Comparison of ENCODE assay signal across 11 cellular contexts in genomic region chr12:124754491-124754890, GRCh38.
DNase-seq lines count a peak whose midpoint lies in the region; ATAC-seq and TF ChIP-seq lines count a peak whose summit lies in the region.
"Had no signal": no experiment of that assay in that cellular context is flagged by ENCODE, and none has a peak within 500 bp of the region (broad histone marks: within the 10 kb centered on the region; RNA-seq: fewer than 3 reads in every experiment).

No MANE protein-coding gene starts in this region.

- H3K4me3 ChIP-seq in MM.1S (ENCODE audit: low read length) (no peak overlapping the region), muscle layer of colon (ENCODE audit: low read depth in 1 of 2, low read length in 2 of 2) (no peak overlapping the region), thoracic aorta (no peak overlapping the region)

- no peaks in the 10 kb centered on the region for H3K9me3 ChIP-seq in MM.1S (replicated peaks; ENCODE audit: insufficient read depth, low read length)
- no peaks in the 10 kb centered on the region for H3K9me3 ChIP-seq in muscle layer of colon (ENCODE audit: low read length)
- no peaks in the 10 kb centered on the region for H3K9me3 ChIP-seq in thoracic aorta

- TF ChIP-seq CTCF in MM.1S (IDR thresholded peaks at IDR 0.05; ENCODE audit: low read length), result no peak
- no peak for TF ChIP-seq CTCF in thoracic aorta (IDR thresholded peaks at IDR 0.05)

- H4K20me1 ChIP-seq in MM.1S (ENCODE audit: insufficient read depth, low read length), result no peaks in the 10 kb centered on the region

- no peaks in the 10 kb centered on the region for H3K27me3 ChIP-seq in MM.1S (replicated peaks; ENCODE audit: insufficient read depth, low read length)
- no peaks in the 10 kb centered on the region for H3K27me3 ChIP-seq in muscle layer of colon (ENCODE audit: control insufficient read depth in 1 of 2, insufficient read depth in 2 of 2, low read length in 2 of 2)
- H3K27me3 ChIP-seq in thoracic aorta (replicated peaks; ENCODE audit: insufficient read depth), result no peaks in the 10 kb centered on the region

- DNase-seq in MM.1S (no peak), cerebellar cortex (ENCODE audit: low spot score) (peak; percentile 53), thoracic aorta (ENCODE audit: low spot score) (no peak), NCI-H128 (lab: John Stamatoyannopoulos, UW; ENCODE audit: unreplicated experiment) (no peak), germinal center (ENCODE audit: low spot score) (no peak), kidney tubule cell (ENCODE audit: low spot score) (no peak)
- DNase-seq: activated CD4-positive, alpha-beta T cell treated with anti-CD3 and anti-CD28 coated beads, Interleukin-2, amount 50 U/mL, for 48 hours; activated effector memory CD4-positive, alpha-beta T cell treated with anti-CD3 and anti-CD28 coated beads, Interleukin-2, amount 50 U/mL, for 16 hours; NCI-H2029 treated with DMSO at 0.1 percent for 48 hours had no signal

- peak overlapping the region; percentile 66; the same call in 1 of the 2 replicates for H3K4me2 ChIP-seq in MM.1S (ENCODE audit: low read depth, low read length)

- H3K9ac ChIP-seq in MM.1S (ENCODE audit: low read length) (no peak overlapping the region), muscle layer of colon (ENCODE audit: low read length) (peak overlapping the region; percentile 9)

- peak overlapping the region; percentile 72; the same call in 1 of the 2 replicates for H2AFZ ChIP-seq in MM.1S (ENCODE audit: low read length)

- ATAC-seq in thoracic aorta (ENCODE audit: insufficient number of reproducible peaks, low FRiP score, low read depth) (no peak), HG03097 (IDR thresholded peaks at IDR 0.05; ENCODE audit: low FRiP score, unreplicated experiment) (no peak)

- H3F3A ChIP-seq in MM.1S (ENCODE audit: insufficient read depth, low read length), result peaks cover 11% of the 10 kb centered on the region

- H3K4me1 ChIP-seq in MM.1S (ENCODE audit: low read length) (peaks cover 16% of the 10 kb centered on the region), muscle layer of colon (ENCODE audit: insufficient read depth, low read length) (peaks cover 47% of the 10 kb centered on the region), thoracic aorta (ENCODE audit: control insufficient read depth in 1 of 2, low read depth in 2 of 2) (peaks cover 25 to 65% of the 10 kb centered on the region in 2 donors)

- H3K79me2 ChIP-seq in MM.1S (ENCODE audit: low read length), result no peaks in the 10 kb centered on the region

- H3K27ac ChIP-seq in MM.1S (ENCODE audit: low read length), result peak overlapping the region; percentile 63; the same call in 1 of the 2 replicates
- peak overlapping the region; percentile 74 for H3K27ac ChIP-seq in muscle layer of colon (ENCODE audit: low read depth, low read length)
- H3K27ac ChIP-seq in thoracic aorta, result peak overlapping the region; percentile 51 to 69

- H3K9me2 ChIP-seq in MM.1S (replicated peaks; ENCODE audit: insufficient read depth, low read length), result no peaks in the 10 kb centered on the region

- H3K36me3 ChIP-seq in MM.1S (replicated peaks; ENCODE audit: insufficient read depth, low read length), result no peaks in the 10 kb centered on the region
- no peaks in the 10 kb centered on the region for H3K36me3 ChIP-seq in muscle layer of colon (ENCODE audit: insufficient read depth, low read length)
- H3K36me3 ChIP-seq in thoracic aorta, result no peaks in the 10 kb centered on the region
